In genomic region chr7:85068796-85069195, GRCh38 we compare ENCODE assay signal across 12 cellular contexts.
DNase-seq lines count a peak whose midpoint lies in the region; FAIRE-seq and TF ChIP-seq lines count a peak whose summit lies in the region.
"Had no signal": no experiment of that assay in that cellular context is flagged by ENCODE, and none has a peak within 500 bp of the region (broad histone marks: within the 10 kb centered on the region; RNA-seq: fewer than 3 reads in every experiment).

No MANE protein-coding gene starts in this region.

- no peak overlapping the region for H3K27ac ChIP-seq in brain microvascular endothelial cell
- H3K27ac ChIP-seq: BLaER1 treated with 17β-estradiol and CSF1 and Interleukin-3, amounts not matched to agents 10 nM and 100 nM had no signal

- H3K27me3 ChIP-seq in brain microvascular endothelial cell (replicated peaks) = no peaks in the 10 kb centered on the region
- H3K27me3 ChIP-seq: BLaER1 treated with 17β-estradiol and CSF1 and Interleukin-3, amounts not matched to agents 10 nM and 100 nM had no signal

- DNase-seq in AG09309 (ENCODE audit: low read depth) (peak; percentile 40), HS-5 (ENCODE audit: low read depth) (peak; percentile 29), brain microvascular endothelial cell (peak; percentile 77), iris pigment epithelial cell (ENCODE audit: low read depth) (peak; percentile 87), germinal center (ENCODE audit: low spot score) (no peak), epidermal melanocyte (ENCODE audit: insufficient read length, low spot score) (no peak), RCC 7860 (ENCODE audit: low spot score) (no peak), DMS114 treated with DMSO at 0.1 percent for 48 hours (lab: John Stamatoyannopoulos, UW; ENCODE audit: unreplicated experiment) (no peak)
- DNase-seq: endodermal cell; NCI-H2081; stimulated activated CD8-positive, alpha-beta memory T cell treated with anti-CD3 and anti-CD28 coated beads, Interleukin-4, amount 100 ng/mL, for 48 hours had no signal

- no peak overlapping the region for H3K4me3 ChIP-seq in AG09309 (ENCODE audit: control insufficient read depth, low read depth, low read length)
- no peak overlapping the region for H3K4me3 ChIP-seq in brain microvascular endothelial cell (ENCODE audit: low read depth, low read length)
- H3K4me3 ChIP-seq: BLaER1 treated with 17β-estradiol and CSF1 and Interleukin-3, amounts not matched to agents 10 nM and 100 nM had no signal

- TF ChIP-seq CTCF in AG09309 (IDR thresholded peaks at IDR 0.05; ENCODE audit: control insufficient read depth, insufficient read depth, low read depth, low read length, missing control alignments) (no peak), brain microvascular endothelial cell (IDR thresholded peaks at IDR 0.05; ENCODE audit: low read depth, low read length, missing control alignments) (no peak)

- no peak for FAIRE-seq in RCC 7860 (lab: Jason Lieb, UNC)

- H3K36me3 ChIP-seq in brain microvascular endothelial cell (replicated peaks) = no peaks in the 10 kb centered on the region
- H3K36me3 ChIP-seq: BLaER1 treated with 17β-estradiol and CSF1 and Interleukin-3, amounts not matched to agents 10 nM and 100 nM had no signal

- in situ Hi-C loops in brain microvascular endothelial cell (cut with HindIII; ENCODE audit: low pct_ligation_motif_present, low sequenced_read_pairs) = loop anchor here (25.0 kb wide), 1 partner anchor 119 kb away; the partner anchor contains the start of gene SEMA3D

Comparison
In these comparisons a context has a peak if more than half of its experiments do, and no peak if none do; other contexts are left out.
1. DNase-seq: peak in AG09309 (single experiment), HS-5 (single experiment), brain microvascular endothelial cell (single experiment) and iris pigment epithelial cell (single experiment); none in germinal center (single experiment), epidermal melanocyte (single experiment), RCC 7860 (single experiment) and DMS114 treated with DMSO at 0.1 percent for 48 hours (single experiment).